ENCODE assay signal across 8 cellular contexts in the genomic region with DNA sequence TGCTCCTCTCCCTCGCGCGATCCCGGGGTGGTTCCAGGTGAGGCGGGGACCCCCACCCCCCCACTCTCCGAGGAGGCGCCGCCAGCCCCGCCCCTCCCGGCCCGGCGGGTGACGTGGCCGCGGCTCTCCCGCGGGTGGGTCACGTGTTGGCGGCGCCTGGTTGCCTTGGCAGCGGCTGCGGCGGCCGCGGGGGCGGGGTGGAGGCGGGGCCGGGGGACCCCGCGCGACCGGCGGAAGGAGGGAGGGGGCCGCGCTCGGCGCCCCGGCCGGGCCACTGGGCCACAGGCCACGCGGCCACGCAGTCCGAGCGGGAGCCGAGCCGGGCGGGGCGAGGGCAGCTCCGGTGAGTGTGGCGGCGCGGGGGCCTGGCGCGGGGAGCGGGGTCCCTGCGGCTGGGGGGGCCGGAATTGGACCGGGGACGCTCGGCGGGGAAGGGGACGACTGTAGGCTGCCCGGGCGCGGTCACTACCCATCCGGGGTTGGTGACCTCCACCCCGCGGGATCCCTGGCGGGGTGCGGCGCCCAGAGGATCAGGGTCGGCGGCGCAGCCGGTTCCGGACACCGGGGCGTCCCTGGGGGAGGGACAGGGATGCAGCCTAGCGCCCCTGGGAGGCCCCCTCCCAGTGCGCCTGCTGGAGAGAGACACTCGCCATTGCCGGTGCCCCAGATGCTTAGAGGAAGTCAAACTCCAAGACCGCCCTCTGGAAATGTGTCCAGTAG. TPM values are rescaled to one million over a fixed set of nuclear protein-coding genes. Genes with fewer than 3 reads are reported as not detected.
A peak's percentile ranks its signal among the peaks of the same experiment; 100 is the strongest.
DNase-seq lines count a peak whose midpoint lies in the region; ATAC-seq and TF ChIP-seq lines count a peak whose summit lies in the region.

TSS of gene ORAI2 (plus strand) at position 257 of the 720 bp plus-strand sequence. CDS start 5,382 bp downstream, outside the sequence.

- peak within 1 kb of the TSS; percentile 93 for H3K27ac Mint-ChIP-seq in activated T-cell treated with anti-CD3 and anti-CD28 coated beads, Interleukin-2, amount 50 U/mL, for 24 hours

- DNase-seq in AG09319 (ENCODE audit: extremely low read depth, low read depth) = peak; percentile 20
- peak; percentile 89 for DNase-seq in OCI-LY7 (ENCODE audit: low spot score)
- DNase-seq in activated T-cell treated with anti-CD3 and anti-CD28 coated beads, Interleukin-2, amount 50 U/mL, for 24 hours = peak; percentile 91
- peak; percentile 73 for DNase-seq in stimulated activated CD8-positive, alpha-beta memory T cell treated with anti-CD3 and anti-CD28 coated beads, Interleukin-7, amount 100 ng/mL, for 24 hours (ENCODE audit: low read depth)

- intact Hi-C loops in OCI-LY7 (cut with micrococcal nuclease; ENCODE audit: unreplicated experiment) = loop anchor here (1.0 to 5.0 kb wide), 3 partner anchors 8 to 576 kb away; partner anchors contain the start of gene PRKRIP1

- no peaks in the 10 kb centered on the region for H3K9me2 ChIP-seq in OCI-LY7 (ENCODE audit: insufficient read depth, low read length)

- peak within 1 kb of the TSS; percentile 99 for H3K4me2 ChIP-seq in OCI-LY7 (ENCODE audit: low read length)

- H3K36me3 ChIP-seq in OCI-LY7 (ENCODE audit: insufficient read depth, low read length) (peaks cover 44% of the 10 kb centered on the region), esophagus (ENCODE audit: control insufficient read depth in 2 of 2, insufficient read depth in 2 of 2, low read length in 1 of 2) (no peaks in the 10 kb centered on the region), muscle layer of duodenum (ENCODE audit: control insufficient read depth in 1 of 2, insufficient read depth in 2 of 2, low read length in 2 of 2) (no peaks in the 10 kb centered on the region)

- H3K4me1 Mint-ChIP-seq in activated T-cell treated with anti-CD3 and anti-CD28 coated beads, Interleukin-2, amount 50 U/mL, for 24 hours (ENCODE audit: low read depth) = peaks cover 52% of the 10 kb centered on the region

- H3K36me3 Mint-ChIP-seq in activated T-cell treated with anti-CD3 and anti-CD28 coated beads, Interleukin-2, amount 50 U/mL, for 24 hours (ENCODE audit: low read depth) = peaks cover 30% of the 10 kb centered on the region

- 0 to 1% methylated on average over 50 to 83 of the region's 83 CpGs for WGBS in esophagus, 2 donors

- no peaks in the 10 kb centered on the region for H4K20me1 ChIP-seq in OCI-LY7 (ENCODE audit: insufficient read depth, low read length)

- peak within 1 kb of the TSS; percentile 94 for H3K27ac ChIP-seq in OCI-LY7 (ENCODE audit: low read depth, low read length, poor library complexity, severe bottlenecking)
- H3K27ac ChIP-seq in esophagus (ENCODE audit: low read depth in 2 of 2, low read length in 1 of 2) = peak within 1 kb of the TSS; percentile 60 to 73
- H3K27ac ChIP-seq in muscle layer of duodenum (ENCODE audit: low read length) = no peak within 1 kb of the TSS

- peaks cover 51% of the 10 kb centered on the region for H3K79me2 ChIP-seq in OCI-LY7 (ENCODE audit: insufficient read depth, low read depth, low read length)

- CTCF ChIA-PET in OCI-LY7 (lab: Charles Lee; ENCODE audit: unreplicated experiment) = interaction anchor here (0.9 kb wide), 1 partner anchor 17 kb away, joined by 3 read pairs; no protein-coding TSS in a partner anchor

- no peaks in the 10 kb centered on the region for H3K27me3 ChIP-seq in esophagus (ENCODE audit: control insufficient read depth in 1 of 2, insufficient read depth in 2 of 2, low read length in 2 of 2)
- H3K27me3 ChIP-seq in muscle layer of duodenum (ENCODE audit: low read depth, low read length) = no peaks in the 10 kb centered on the region

- H3K9me3 ChIP-seq in OCI-LY7 (ENCODE audit: low read length) (no peaks in the 10 kb centered on the region), esophagus (ENCODE audit: control insufficient read depth in 2 of 2, insufficient read depth in 1 of 2, low read depth in 1 of 2, low read length in 1 of 2) (no peaks in the 10 kb centered on the region), muscle layer of duodenum (ENCODE audit: control insufficient read depth in 1 of 2, low read length in 2 of 2) (no peaks in the 10 kb centered on the region)

- H3K4me3 ChIP-seq in OCI-LY7 (ENCODE audit: low read depth, low read length, poor library complexity, severe bottlenecking) (peak within 1 kb of the TSS; percentile 80), esophagus (ENCODE audit: low read depth in 1 of 2, low read length in 2 of 2) (peak within 1 kb of the TSS; percentile 65 to 67), muscle layer of duodenum (ENCODE audit: low read depth in 1 of 2, low read length in 2 of 2) (peak within 1 kb of the TSS; percentile 60 to 82)

- TF ChIP-seq CTCF in AG09319 (IDR thresholded peaks at IDR 0.05; ENCODE audit: low read depth, low read length) (no peak), OCI-LY7 (conservative IDR thresholded peaks at IDR 0.05; ENCODE audit: low read length) (0 out of 2 replicates have a peak, but pooled peaks have one; percentile 28)

- H3K4me3 Mint-ChIP-seq in activated T-cell treated with anti-CD3 and anti-CD28 coated beads, Interleukin-2, amount 50 U/mL, for 24 hours = peak within 1 kb of the TSS; percentile 87

- ATAC-seq in GM18909 (IDR thresholded peaks at IDR 0.05; ENCODE audit: poor library complexity, unreplicated experiment) (peak; percentile 69), HG03342 (IDR thresholded peaks at IDR 0.05; ENCODE audit: unreplicated experiment) (peak; percentile 52)

- H3K27me3 Mint-ChIP-seq in activated T-cell treated with anti-CD3 and anti-CD28 coated beads, Interleukin-2, amount 50 U/mL, for 24 hours = no peaks in the 10 kb centered on the region

- H3K4me1 ChIP-seq in OCI-LY7 (ENCODE audit: insufficient read depth, low read length, poor library complexity, severe bottlenecking) (peaks cover 67% of the 10 kb centered on the region), esophagus (ENCODE audit: control insufficient read depth in 2 of 2, insufficient read depth in 2 of 2, low read length in 1 of 2) (peaks cover 0 to 6% of the 10 kb centered on the region in 2 donors), muscle layer of duodenum (ENCODE audit: control insufficient read depth in 1 of 2, insufficient read depth in 2 of 2, low read length in 2 of 2) (peaks cover 0 to 17% of the 10 kb centered on the region in 2 donors)

- no TSS peak for BruUV-seq in OCI-LY7 (replicated peaks; lab: Mats Ljungman, UMichigan)

- POLR2A ChIA-PET in OCI-LY7 (lab: Charles Lee) = interaction anchor here (0.7 to 6.2 kb wide), 5 partner anchors 8 to 32 kb away, joined by 3 to 66 read pairs (median 6); no protein-coding TSS in a partner anchor

- no peaks in the 10 kb centered on the region for H3K9me3 Mint-ChIP-seq in activated T-cell treated with anti-CD3 and anti-CD28 coated beads, Interleukin-2, amount 50 U/mL, for 24 hours

- H2AFZ ChIP-seq in OCI-LY7 (ENCODE audit: low read length) = no peak within 1 kb of the TSS; the same call in 1 of the 2 replicates

RNA-seq across cellular contexts. Expression of gene ORAI2, which starts in this region (rescaled TPM):
- 130 and 149 TPM in 2 replicates for total RNA-seq in OCI-LY7 (2014; rRNA removed; shearing (Covaris generic))
- total RNA-seq in OCI-LY7 (2022) = 230 and 263 TPM in 2 replicates
- polyA plus RNA-seq in esophagus = 1 to 10 TPM in 1 of 2 donors, under 1 TPM in 1; 0.71 to 1.4 TPM

Comparison
In these comparisons a context has a peak if more than half of its experiments do, and no peak if none do; other contexts are left out.
1. DNase-seq: peak in every context shown above with its lines; median percentile 91 in activated T-cell treated with anti-CD3 and anti-CD28 coated beads, Interleukin-2, amount 50 U/mL, for 24 hours; 89 in OCI-LY7; 73 in stimulated activated CD8-positive, alpha-beta memory T cell treated with anti-CD3 and anti-CD28 coated beads, Interleukin-7, amount 100 ng/mL, for 24 hours; 20 in AG09319.